Comparison of ENCODE assay signal across 29 cellular contexts in the genomic region with DNA sequence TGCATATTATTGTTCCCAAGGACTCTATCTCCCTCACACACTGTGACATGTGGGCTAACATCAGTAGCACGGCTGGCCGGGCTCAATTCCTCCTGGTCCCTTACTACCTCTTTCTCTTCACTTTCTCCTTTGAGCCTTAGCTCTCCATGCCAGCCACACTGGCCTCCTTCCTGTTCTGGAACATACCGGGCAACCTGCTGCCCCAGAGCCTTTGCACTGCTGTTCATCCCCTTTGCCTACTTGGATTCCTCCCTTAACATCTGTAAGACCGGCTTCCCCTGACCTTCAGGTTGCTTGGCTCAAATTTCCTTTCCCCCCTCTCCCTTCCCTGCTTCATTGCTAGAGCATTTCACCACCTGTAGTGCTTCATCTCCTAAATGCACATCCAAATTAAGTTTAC.
"Had no signal": no experiment of that assay in that cellular context is flagged by ENCODE, and none has a peak within 500 bp of the region (broad histone marks: within the 10 kb centered on the region; RNA-seq: fewer than 3 reads in every experiment).

No MANE protein-coding gene starts in this region.

- H3K79me2 ChIP-seq: parathyroid adenoma had no signal

- H3K4me1 ChIP-seq: parathyroid adenoma had no signal

- H3K4me3 ChIP-seq: esophagus squamous epithelium, heart right ventricle, lower lobe of right lung, right atrium auricular region, smooth muscle cell, stomach, suprapubic skin, tibial artery, upper lobe of right lung had no signal

- H3K4me3 Mint-ChIP-seq: activated CD8-positive, alpha-beta T cell treated with anti-CD3 and anti-CD28 coated beads for 36 hours; activated T-cell treated with anti-CD3 and anti-CD28 coated beads, Interleukin-2, amount 50 U/mL, for 4 hours; activated T-helper 17 cell treated with anti-CD3 and anti-CD28 coated beads, Interleukin-2, amount 50 U/mL, for 72 hours; central memory CD8-positive, alpha-beta T cell; neural crest cell; stimulated activated naive B cell treated with anti-CD40 and anti-IgM and Interleukin-4, amounts not matched to agents 10 μg/mL and 1 μg/mL and 100 μg/mL, for 72 hours had no signal

- H2AFZ ChIP-seq: parathyroid adenoma had no signal

- H3K9me3 ChIP-seq: esophagus squamous epithelium, heart right ventricle, lower lobe of right lung, right atrium auricular region, stomach, suprapubic skin, tibial artery, upper lobe of right lung had no signal

- H3K27me3 Mint-ChIP-seq: activated CD8-positive, alpha-beta T cell treated with anti-CD3 and anti-CD28 coated beads for 36 hours; activated T-helper 17 cell treated with anti-CD3 and anti-CD28 coated beads, Interleukin-2, amount 50 U/mL, for 72 hours; central memory CD8-positive, alpha-beta T cell; naive thymus-derived CD8-positive, alpha-beta T cell; stimulated activated naive B cell treated with anti-CD40 and anti-IgM and Interleukin-4, amounts not matched to agents 10 μg/mL and 1 μg/mL and 100 μg/mL, for 72 hours had no signal

- H3K27ac Mint-ChIP-seq: activated CD8-positive, alpha-beta T cell treated with anti-CD3 and anti-CD28 coated beads for 36 hours; activated T-helper 17 cell treated with anti-CD3 and anti-CD28 coated beads, Interleukin-2, amount 50 U/mL, for 72 hours; stimulated activated naive B cell treated with anti-CD40 and anti-IgM and Interleukin-4, amounts not matched to agents 10 μg/mL and 1 μg/mL and 100 μg/mL, for 72 hours had no signal

- DNase-seq: activated CD4-positive, alpha-beta T cell treated with anti-CD3 and anti-CD28 coated beads, Interleukin-2, amount 50 U/mL, for 1 hour; activated CD4-positive, CD25-positive, alpha-beta regulatory T cell treated with anti-CD3 and anti-CD28 coated beads, Interleukin-2, amount 50 U/mL, for 72 hours; activated CD8-positive, alpha-beta T cell treated with anti-CD3 and anti-CD28 coated beads for 36 hours; activated gamma-delta T cell treated with Interleukin-2 at 50 U/mL for 16 hours; activated T-cell treated with anti-CD3 and anti-CD28 coated beads, Interleukin-2, amount 50 U/mL, for 4 hours; dermis blood vessel endothelial cell; effector CD4-positive, alpha-beta T cell; esophagus squamous epithelium; foreskin melanocyte; heart right ventricle; lower lobe of right lung; mesenchymal stem cell; naive thymus-derived CD8-positive, alpha-beta T cell; occipital lobe; stimulated activated CD4-positive, alpha-beta T cell treated with anti-CD3 and anti-CD28 coated beads, Interleukin-2, amount 100 ng/mL, for 24 hours; stimulated activated naive B cell treated with anti-CD40 and anti-IgM and Interleukin-4, amounts not matched to agents 10 μg/mL and 1 μg/mL and 100 μg/mL, for 72 hours; stomach; tibial artery; upper lobe of right lung; WERI-Rb-1 had no signal

- H3K4me2 ChIP-seq: smooth muscle cell had no signal

- H3K27ac ChIP-seq: esophagus squamous epithelium, heart right ventricle, lower lobe of right lung, parathyroid adenoma, right atrium auricular region, stomach, suprapubic skin, tibial artery, upper lobe of right lung, WERI-Rb-1 had no signal

- H3K27me3 ChIP-seq: esophagus squamous epithelium, heart right ventricle, right atrium auricular region, stomach, suprapubic skin, tibial artery, upper lobe of right lung had no signal

- ATAC-seq: activated CD8-positive, alpha-beta T cell treated with anti-CD3 and anti-CD28 coated beads for 36 hours; activated naive CD4-positive, alpha-beta T cell treated with anti-CD3 and anti-CD28 coated beads, Interleukin-2, amount 50 U/mL, for 72 hours; activated T-cell treated with anti-CD3 and anti-CD28 coated beads, Interleukin-2, amount 50 U/mL, for 4 hours; activated T-helper 17 cell treated with anti-CD3 and anti-CD28 coated beads, Interleukin-2, amount 50 U/mL, for 72 hours; heart right ventricle; left lobe of liver; naive thymus-derived CD8-positive, alpha-beta T cell had no signal

- H3K4me1 Mint-ChIP-seq: central memory CD8-positive, alpha-beta T cell had no signal

- H3K9me3 Mint-ChIP-seq: activated CD8-positive, alpha-beta T cell treated with anti-CD3 and anti-CD28 coated beads for 36 hours; activated naive CD4-positive, alpha-beta T cell treated with anti-CD3 and anti-CD28 coated beads, Interleukin-2, amount 50 U/mL, for 72 hours; activated T-cell treated with anti-CD3 and anti-CD28 coated beads, Interleukin-2, amount 50 U/mL, for 4 hours; activated T-helper 17 cell treated with anti-CD3 and anti-CD28 coated beads, Interleukin-2, amount 50 U/mL, for 72 hours; central memory CD8-positive, alpha-beta T cell; naive thymus-derived CD8-positive, alpha-beta T cell; stimulated activated naive B cell treated with anti-CD40 and anti-IgM and Interleukin-4, amounts not matched to agents 10 μg/mL and 1 μg/mL and 100 μg/mL, for 72 hours had no signal
